ENCODE assay signal across 8 cellular contexts in genomic region chrX:55057691-55058249, GRCh38. TPM values are rescaled to one million over a fixed set of nuclear protein-coding genes. Genes with fewer than 3 reads are reported as not detected.
DNase-seq lines count a peak whose midpoint lies in the region; ATAC-seq and TF ChIP-seq lines count a peak whose summit lies in the region.

No MANE protein-coding gene starts in this region.

- ATAC-seq in GM21723 (IDR thresholded peaks at IDR 0.05; ENCODE audit: unreplicated experiment), result no peak

- H3K27ac Mint-ChIP-seq in glutamatergic neuron (ENCODE audit: unreplicated experiment), result no peak overlapping the region

- peak; percentile 69 for TF ChIP-seq CTCF in glutamatergic neuron (IDR thresholded peaks at IDR 0.05; ENCODE audit: partially characterized antibody, unreplicated experiment)

- no peaks in the 10 kb centered on the region for H3K27me3 ChIP-seq in H7 (ENCODE audit: control insufficient read depth, insufficient read depth, low read length)

- no peaks in the 10 kb centered on the region for H3K9me3 Mint-ChIP-seq in glutamatergic neuron (ENCODE audit: unreplicated experiment)

- H3K27me3 Mint-ChIP-seq in glutamatergic neuron (ENCODE audit: unreplicated experiment), result no peaks in the 10 kb centered on the region

- H3K36me3 ChIP-seq in H7 (replicated peaks; ENCODE audit: control insufficient read depth, insufficient read depth, low read length), result no peaks in the 10 kb centered on the region

- H3K36me3 Mint-ChIP-seq in glutamatergic neuron (ENCODE audit: unreplicated experiment), result no peaks in the 10 kb centered on the region

- no peak overlapping the region for H3K4me3 ChIP-seq in H7 (ENCODE audit: insufficient read depth, low read depth, low read length)

- no peaks in the 10 kb centered on the region for H3K4me1 Mint-ChIP-seq in glutamatergic neuron (ENCODE audit: low read depth, unreplicated experiment)

- DNase-seq in NOMO-1 treated with DMSO at 0.1 percent for 48 hours (lab: John Stamatoyannopoulos, UW; ENCODE audit: unreplicated experiment) (peak; percentile 16), NOMO-1 treated with dmso at 0.1 percent for 144 hours (lab: John Stamatoyannopoulos, UW; ENCODE audit: unreplicated experiment) (no peak), H7 (peak; percentile 16), NCI-H69 (lab: John Stamatoyannopoulos, UW) (peak; percentile 14), glutamatergic neuron (peak; percentile 15), renal cortical epithelial cell (ENCODE audit: low read depth) (peak; percentile 26)
- peak; percentile 12 for DNase-seq in activated naive CD4-positive, alpha-beta T cell treated with anti-CD3 and anti-CD28 coated beads, Interleukin-2, amount 50 U/mL, for 16 hours

- no peak overlapping the region for H3K4me3 Mint-ChIP-seq in glutamatergic neuron (ENCODE audit: unreplicated experiment)

RNA-seq across cellular contexts. Expression of gene PAGE2B, which starts 17.1 kb away (rescaled TPM):
- total RNA-seq in H7 (2014; rRNA removed; shearing (Covaris generic)), result not detected in 2 replicates
- total RNA-seq in glutamatergic neuron (ENCODE audit: unreplicated experiment) (not detected), renal cortical epithelial cell (not detected in 2 replicates)

RNA-seq across cellular contexts. Expression of gene ALAS2, which starts 27.0 kb away (rescaled TPM):
- total RNA-seq in H7 (2014; rRNA removed; shearing (Covaris generic)), result not detected in 2 replicates
- not detected for total RNA-seq in glutamatergic neuron (ENCODE audit: unreplicated experiment)
- total RNA-seq in renal cortical epithelial cell, result not detected in 2 replicates

RNA-seq across cellular contexts. Expression of gene PAGE2, which starts 31.0 kb away (rescaled TPM):
- total RNA-seq in H7 (2014; rRNA removed; shearing (Covaris generic)), result not detected in 2 replicates
- total RNA-seq in glutamatergic neuron (ENCODE audit: unreplicated experiment), result not detected
- not detected in 2 replicates for total RNA-seq in renal cortical epithelial cell

RNA-seq across cellular contexts. Expression of gene APEX2, which starts 57.6 kb away (rescaled TPM):
- 21.7 and 26.4 TPM in 2 replicates for total RNA-seq in H7 (2014; rRNA removed; shearing (Covaris generic))
- total RNA-seq in glutamatergic neuron (ENCODE audit: unreplicated experiment), result 6.2 TPM
- total RNA-seq in renal cortical epithelial cell, result 7.7 and 13.5 TPM in 2 replicates
